25 cellular contexts compared by ENCODE assay signal in the genomic region with DNA sequence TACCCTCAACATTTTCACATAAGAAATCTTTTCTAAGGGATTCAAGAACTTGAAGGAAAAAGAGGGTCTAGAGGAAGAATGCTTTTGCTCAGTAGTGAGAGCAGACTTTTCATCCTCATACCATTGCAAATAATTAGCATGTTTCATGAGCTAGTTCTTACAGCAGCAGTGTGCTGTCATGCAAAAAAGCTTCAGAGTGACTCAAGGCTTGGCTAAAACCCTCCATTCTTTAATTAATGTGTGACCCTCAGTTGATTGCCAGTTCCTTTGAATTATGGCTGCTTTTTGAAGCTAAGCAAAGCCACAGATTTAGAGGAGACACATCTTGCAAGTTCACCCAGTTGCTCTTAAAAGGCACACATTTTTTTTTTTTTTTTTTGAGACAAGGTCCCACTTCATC. TPM values are rescaled to one million over a fixed set of nuclear protein-coding genes. Genes with fewer than 3 reads are reported as not detected.
DNase-seq lines count a peak whose midpoint lies in the region; FAIRE-seq and TF ChIP-seq lines count a peak whose summit lies in the region.
"Had no signal": no experiment of that assay in that cellular context is flagged by ENCODE, and none has a peak within 500 bp of the region (broad histone marks: within the 10 kb centered on the region; RNA-seq: fewer than 3 reads in every experiment).

No MANE protein-coding gene starts in this region.

- H3K9ac ChIP-seq in astrocyte (ENCODE audit: low read length) (no peak overlapping the region), mesenchymal stem cell (ENCODE audit: low read length) (no peak overlapping the region)

- H3K4me2 ChIP-seq in astrocyte (ENCODE audit: low read length), result no peak overlapping the region
- no peak overlapping the region for H3K4me2 ChIP-seq in mesenchymal stem cell (ENCODE audit: low read length, poor library complexity, severe bottlenecking)

- H3K9me3 ChIP-seq in CD4-positive, alpha-beta memory T cell (ENCODE audit: control insufficient read depth in 1 of 2, low read length in 2 of 2), result no peaks in the 10 kb centered on the region
- H3K9me3 ChIP-seq in astrocyte (ENCODE audit: insufficient read depth, low read depth, low read length) (no peaks in the 10 kb centered on the region), mesenchymal stem cell (ENCODE audit: control insufficient read depth, low read length) (no peaks in the 10 kb centered on the region)
- H3K9me3 ChIP-seq: breast epithelium, esophagus squamous epithelium, psoas muscle had no signal

- no peak overlapping the region for H2AK5ac ChIP-seq in mesenchymal stem cell (ENCODE audit: low read length, severe bottlenecking)

- no peak overlapping the region for H2BK120ac ChIP-seq in mesenchymal stem cell (ENCODE audit: low read depth, low read length)

- TF ChIP-seq CTCF in astrocyte (IDR thresholded peaks at IDR 0.05; ENCODE audit: insufficient read depth, low read depth, low read length) (no peak), coronary artery (IDR thresholded peaks at IDR 0.05) (no peak)

- H3K4me3 ChIP-seq in CD4-positive, alpha-beta memory T cell (ENCODE audit: low read length in 2 of 2), result no peak overlapping the region
- H3K4me3 ChIP-seq in astrocyte (ENCODE audit: insufficient read depth, low read depth, low read length) (no peak overlapping the region), mesenchymal stem cell (ENCODE audit: insufficient read depth in 1 of 2, low read depth in 1 of 2, low read length in 2 of 2) (no peak overlapping the region), coronary artery (no peak overlapping the region)
- H3K4me3 ChIP-seq: breast epithelium, esophagus squamous epithelium, psoas muscle had no signal

- peak overlapping the region in 1 of 8 donors; percentile 23 for H3K4me3 Mint-ChIP-seq in CD4-positive, alpha-beta memory T cell
- no peak overlapping the region for H3K4me3 Mint-ChIP-seq in astrocyte (ENCODE audit: unreplicated experiment)
- H3K4me3 Mint-ChIP-seq: H9 had no signal

- no peak overlapping the region for H2BK12ac ChIP-seq in mesenchymal stem cell (ENCODE audit: low read length in 2 of 2)

- no peak overlapping the region for H2BK5ac ChIP-seq in mesenchymal stem cell (ENCODE audit: low read depth, low read length, poor library complexity, severe bottlenecking)

- H4K8ac ChIP-seq in mesenchymal stem cell (ENCODE audit: low read length), result no peak overlapping the region

- no peak overlapping the region for H3K23ac ChIP-seq in mesenchymal stem cell (ENCODE audit: low read length in 2 of 2)

- H3K27ac Mint-ChIP-seq in CD4-positive, alpha-beta memory T cell, result peak overlapping the region; percentile 42 to 86 (median 77)
- no peak overlapping the region for H3K27ac Mint-ChIP-seq in astrocyte (ENCODE audit: unreplicated experiment)
- H3K27ac Mint-ChIP-seq: activated naive CD4-positive, alpha-beta T cell treated with anti-CD3 and anti-CD28 coated beads, Interleukin-2, amount 50 U/mL, for 72 hours had no signal

- H3K36me3 Mint-ChIP-seq in CD4-positive, alpha-beta memory T cell, result peaks cover 0 to 2% of the 10 kb centered on the region in 2 donors
- H3K36me3 Mint-ChIP-seq in astrocyte (ENCODE audit: low read depth, unreplicated experiment), result no peaks in the 10 kb centered on the region
- H3K36me3 Mint-ChIP-seq: activated naive CD4-positive, alpha-beta T cell treated with anti-CD3 and anti-CD28 coated beads, Interleukin-2, amount 50 U/mL, for 72 hours had no signal

- CTCF ChIA-PET in CD4-positive, alpha-beta memory T cell (lab: Charles Lee; ENCODE audit: partially characterized antibody), result no interaction called here

- H3K27me3 Mint-ChIP-seq in CD4-positive, alpha-beta memory T cell, result no peaks in the 10 kb centered on the region
- H3K27me3 Mint-ChIP-seq in astrocyte (ENCODE audit: low read depth, unreplicated experiment), result no peaks in the 10 kb centered on the region

- peak; percentile 54 for FAIRE-seq in GM18507 (lab: Jason Lieb, UNC)
- no peak for FAIRE-seq in astrocyte (lab: Jason Lieb, UNC)
- FAIRE-seq: D721Med had no signal

- H3K36me3 ChIP-seq in CD4-positive, alpha-beta memory T cell (ENCODE audit: insufficient read depth, low read length), result no peaks in the 10 kb centered on the region
- H3K36me3 ChIP-seq in astrocyte (ENCODE audit: insufficient read depth, low read length), result no peaks in the 10 kb centered on the region
- no peaks in the 10 kb centered on the region for H3K36me3 ChIP-seq in mesenchymal stem cell (ENCODE audit: control insufficient read depth in 1 of 2, insufficient read depth in 2 of 2, low read depth in 1 of 2, low read length in 2 of 2)
- H3K36me3 ChIP-seq: breast epithelium, esophagus squamous epithelium, WERI-Rb-1 had no signal

- H3K4me1 ChIP-seq in CD4-positive, alpha-beta memory T cell (ENCODE audit: insufficient read depth, low read length), result peaks cover 62% of the 10 kb centered on the region
- H3K4me1 ChIP-seq in astrocyte (ENCODE audit: insufficient read depth, low read length) (no peaks in the 10 kb centered on the region), mesenchymal stem cell (ENCODE audit: control insufficient read depth, insufficient read depth, low read depth, low read length) (no peaks in the 10 kb centered on the region)
- H3K4me1 ChIP-seq: breast epithelium, psoas muscle had no signal

- no peaks in the 10 kb centered on the region for H3K79me2 ChIP-seq in astrocyte (ENCODE audit: insufficient read depth, low read length)

- no peak overlapping the region for H3K27ac ChIP-seq in CD4-positive, alpha-beta memory T cell (ENCODE audit: low read depth, low read length)
- no peak overlapping the region for H3K27ac ChIP-seq in astrocyte (ENCODE audit: low read depth, low read length)
- no peak overlapping the region for H3K27ac ChIP-seq in mesenchymal stem cell (ENCODE audit: low read length, poor library complexity, severe bottlenecking)
- H3K27ac ChIP-seq in coronary artery, result no peak overlapping the region
- H3K27ac ChIP-seq: breast epithelium, esophagus squamous epithelium, psoas muscle, WERI-Rb-1 had no signal

- H2BK15ac ChIP-seq in mesenchymal stem cell (ENCODE audit: low read depth, poor library complexity, severe bottlenecking), result no peak overlapping the region

- H3K27me3 ChIP-seq in CD4-positive, alpha-beta memory T cell (ENCODE audit: insufficient read depth, low read length), result no peaks in the 10 kb centered on the region
- H3K27me3 ChIP-seq in astrocyte (ENCODE audit: insufficient read depth, low read length) (no peaks in the 10 kb centered on the region), mesenchymal stem cell (ENCODE audit: control insufficient read depth in 1 of 2, insufficient read depth in 1 of 2, low read length in 2 of 2) (no peaks in the 10 kb centered on the region)
- H3K27me3 ChIP-seq: breast epithelium, esophagus squamous epithelium had no signal

- POLR2A ChIA-PET in CD4-positive, alpha-beta memory T cell (lab: Charles Lee; ENCODE audit: partially characterized antibody), result interaction anchor here (1.0 to 6.8 kb wide), 3 partner anchors 38 to 49 kb away, joined by 3 to 92 read pairs (median 4); a partner anchor contains a TSS

- no peak overlapping the region for H3K18ac ChIP-seq in mesenchymal stem cell (ENCODE audit: low read depth in 1 of 2, low read length in 2 of 2)

- H3K4me1 Mint-ChIP-seq in CD4-positive, alpha-beta memory T cell, result peaks cover 43 to 64% (median 45%) of the 10 kb centered on the region in 4 donors
- H3K4me1 Mint-ChIP-seq in astrocyte (ENCODE audit: low read depth, unreplicated experiment), result peaks cover 4% of the 10 kb centered on the region

- no peak overlapping the region for H4K91ac ChIP-seq in mesenchymal stem cell (ENCODE audit: low read length)

- no peaks in the 10 kb centered on the region for H4K20me1 ChIP-seq in astrocyte (ENCODE audit: insufficient read depth, low read length)

- H3K4ac ChIP-seq in mesenchymal stem cell (ENCODE audit: low read depth in 1 of 2, low read length in 2 of 2), result no peak overlapping the region

- no peak overlapping the region for H3K14ac ChIP-seq in mesenchymal stem cell (ENCODE audit: low read length in 2 of 2)

- H2AFZ ChIP-seq in astrocyte (ENCODE audit: low read depth, low read length), result no peak overlapping the region
- no peak overlapping the region for H2AFZ ChIP-seq in mesenchymal stem cell (ENCODE audit: low read depth, low read length)

- H3K79me1 ChIP-seq in mesenchymal stem cell (replicated peaks; ENCODE audit: low read length, poor library complexity, severe bottlenecking), result no peaks in the 10 kb centered on the region

- DNase-seq in CD4-positive, alpha-beta memory T cell, result no peak
- DNase-seq in GM18507 (ENCODE audit: extremely low spot score, insufficient read length, low read depth), result no peak
- peak; percentile 24 for DNase-seq in astrocyte (ENCODE audit: low read depth)
- peak; percentile 13 for DNase-seq in mesenchymal stem cell
- DNase-seq in DMS79 (lab: John Stamatoyannopoulos, UW), result no peak
- no peak for DNase-seq in iPS-NIHi7 (ENCODE audit: extremely low spot score)
- no peak for DNase-seq in HUDEP-2 (lab: John Stamatoyannopoulos, UW; ENCODE audit: unreplicated experiment in 76 of 76)
- no peak for DNase-seq in coronary artery (ENCODE audit: low spot score)
- DNase-seq: activated CD4-positive, alpha-beta T cell treated with anti-CD3 and anti-CD28 coated beads, Interleukin-2, amount 50 U/mL, for 4 hours; activated T-cell treated with anti-CD3 and anti-CD28 coated beads, Interleukin-2, amount 50 U/mL, for 1 hour; AML-193; esophagus squamous epithelium; GF-D8; H9; mammary epithelial cell; NCI-H2081; NCI-H510A treated with DMSO at 0.1 percent for 48 hours; psoas muscle; SHP77; stimulated activated CD8-positive, alpha-beta memory T cell treated with anti-CD3 and anti-CD28 coated beads, Interleukin-4, amount 100 ng/mL, for 48 hours; T-helper 1 cell; WERI-Rb-1 had no signal

- intact Hi-C loops in CD4-positive, alpha-beta memory T cell (cut with micrococcal nuclease), result no loop called here

- no peaks in the 10 kb centered on the region for H3K9me3 Mint-ChIP-seq in CD4-positive, alpha-beta memory T cell
- H3K9me3 Mint-ChIP-seq in astrocyte (ENCODE audit: unreplicated experiment), result no peaks in the 10 kb centered on the region
- H3K9me3 Mint-ChIP-seq: activated naive CD4-positive, alpha-beta T cell treated with anti-CD3 and anti-CD28 coated beads, Interleukin-2, amount 50 U/mL, for 72 hours; H9 had no signal

RNA-seq across cellular contexts. Expression of a gene that starts 36.6 kb away (rescaled TPM):
- total RNA-seq in CD4-positive, alpha-beta memory T cell, result 100 to 1,000 TPM; 161 to 165 TPM
- 10 to 100 TPM; 11.6 to 41.9 TPM for polyA plus RNA-seq in CD4-positive, alpha-beta memory T cell
- 35.9 and 40.7 TPM in 2 replicates for total RNA-seq in astrocyte
- polyA plus RNA-seq in mesenchymal stem cell (2013, experiment 1 of 2), result 21.1 TPM
- 20.0 TPM for polyA plus RNA-seq in mesenchymal stem cell (2013, experiment 2 of 2)

RNA-seq across cellular contexts. Expression of a gene that starts 48.6 kb away (rescaled TPM):
- 10 to 100 TPM; 12.3 to 14.1 TPM for total RNA-seq in CD4-positive, alpha-beta memory T cell
- 1 to 10 TPM; 5.0 to 8.9 TPM for polyA plus RNA-seq in CD4-positive, alpha-beta memory T cell
- 35.5 and 40.0 TPM in 2 replicates for total RNA-seq in astrocyte
- polyA plus RNA-seq in mesenchymal stem cell (2013, experiment 1 of 2), result 5.8 TPM
- 5.6 TPM for polyA plus RNA-seq in mesenchymal stem cell (2013, experiment 2 of 2)

Comparison
In these comparisons a context has a peak if more than half of its experiments do, and no peak if none do; other contexts are left out.
1. DNase-seq: peak in astrocyte (single experiment) and mesenchymal stem cell (single experiment); none in CD4-positive, alpha-beta memory T cell (0 of 5), GM18507 (single experiment), DMS79 (single experiment), iPS-NIHi7 (single experiment), HUDEP-2 (0 of 76) and coronary artery (single experiment).